9 cellular contexts compared by ENCODE assay signal in the genomic region with DNA sequence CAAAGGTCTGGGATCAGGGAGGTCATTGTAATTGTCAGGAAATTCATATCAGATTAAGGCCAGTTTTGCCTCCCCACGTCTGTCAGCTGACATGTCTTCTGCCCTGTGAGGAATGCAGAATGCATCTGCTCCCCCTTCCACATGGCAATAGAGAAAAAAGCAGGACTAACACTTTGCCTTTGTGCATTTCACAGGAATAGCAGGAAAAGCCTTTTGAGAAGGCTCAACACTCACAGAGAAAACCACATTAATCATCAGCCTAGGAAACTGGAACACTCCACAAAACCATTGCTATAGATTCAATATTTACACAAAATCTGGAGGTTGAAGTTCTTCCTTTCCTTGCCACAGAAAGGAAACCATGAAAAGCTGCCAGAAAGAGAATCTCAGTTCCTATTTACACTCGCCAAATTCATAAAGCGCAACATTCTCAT.
A peak's percentile ranks its signal among the peaks of the same experiment; 100 is the strongest.
DNase-seq lines count a peak whose midpoint lies in the region; ATAC-seq and TF ChIP-seq lines count a peak whose summit lies in the region.
"Had no signal": no experiment of that assay in that cellular context is flagged by ENCODE, and none has a peak within 500 bp of the region (broad histone marks: within the 10 kb centered on the region; RNA-seq: fewer than 3 reads in every experiment).

No MANE protein-coding gene starts in this region.

- peak overlapping the region; percentile 79 for H3K4me3 Mint-ChIP-seq in memory B cell
- no peak overlapping the region for H3K4me3 Mint-ChIP-seq in mesothelial cell of epicardium

- H3K27ac Mint-ChIP-seq in memory B cell (peak overlapping the region; percentile 92), mesothelial cell of epicardium (no peak overlapping the region)

- DNase-seq in SJSA1 (ENCODE audit: low read depth in 1 of 2, low spot score in 2 of 2) (peak in 1 of 2 experiments; percentile 45), memory B cell (ENCODE audit: low spot score in 2 of 2) (no peak), mesothelial cell of epicardium (ENCODE audit: low spot score in 2 of 2, unreplicated experiment in 2 of 2) (no peak), T-helper 2 cell (no peak)
- DNase-seq in stimulated activated naive CD4-positive, alpha-beta T cell treated with Interleukin-2 at 50 U/mL for 16 hours (lab: John Stamatoyannopoulos, UW): no peak
- DNase-seq: effector CD4-positive, alpha-beta T cell had no signal

- H3K27me3 Mint-ChIP-seq in memory B cell: peaks cover 1% of the 10 kb centered on the region
- no peaks in the 10 kb centered on the region for H3K27me3 Mint-ChIP-seq in mesothelial cell of epicardium (ENCODE audit: low read depth)

- TF ChIP-seq CTCF in mesothelial cell of epicardium (IDR thresholded peaks at IDR 0.05; ENCODE audit: unreplicated experiment): no peak

- peaks cover 19% of the 10 kb centered on the region for H3K4me1 Mint-ChIP-seq in memory B cell
- H3K4me1 Mint-ChIP-seq in mesothelial cell of epicardium: peaks cover 55% of the 10 kb centered on the region

- no peaks in the 10 kb centered on the region for H3K27me3 ChIP-seq in SJSA1 (replicated peaks)

- no peaks in the 10 kb centered on the region for H3K36me3 ChIP-seq in SJSA1

- peak overlapping the region; percentile 55 for H3K27ac ChIP-seq in SJSA1

- H3K4me3 ChIP-seq in SJSA1: no peak overlapping the region

- no peaks in the 10 kb centered on the region for H3K9me3 ChIP-seq in SJSA1 (replicated peaks)

- H3K4me1 ChIP-seq in SJSA1 (replicated peaks): peaks cover 50% of the 10 kb centered on the region

- ATAC-seq in GM18511 (IDR thresholded peaks at IDR 0.05; ENCODE audit: unreplicated experiment): peak; percentile 42
- peak; percentile 29 for ATAC-seq in HG02588 (IDR thresholded peaks at IDR 0.05; ENCODE audit: unreplicated experiment)
- ATAC-seq in memory B cell (ENCODE audit: low read depth): peak; percentile 7
- ATAC-seq in HG02970 (IDR thresholded peaks at IDR 0.05; ENCODE audit: low FRiP score, unreplicated experiment): no peak

- H3K9me3 Mint-ChIP-seq in memory B cell (no peaks in the 10 kb centered on the region), mesothelial cell of epicardium (no peaks in the 10 kb centered on the region)

- no peaks in the 10 kb centered on the region for H3K36me3 Mint-ChIP-seq in memory B cell
- H3K36me3 Mint-ChIP-seq in mesothelial cell of epicardium: no peaks in the 10 kb centered on the region
